ENCODE assay signal across 1 cellular context in the genomic region with DNA sequence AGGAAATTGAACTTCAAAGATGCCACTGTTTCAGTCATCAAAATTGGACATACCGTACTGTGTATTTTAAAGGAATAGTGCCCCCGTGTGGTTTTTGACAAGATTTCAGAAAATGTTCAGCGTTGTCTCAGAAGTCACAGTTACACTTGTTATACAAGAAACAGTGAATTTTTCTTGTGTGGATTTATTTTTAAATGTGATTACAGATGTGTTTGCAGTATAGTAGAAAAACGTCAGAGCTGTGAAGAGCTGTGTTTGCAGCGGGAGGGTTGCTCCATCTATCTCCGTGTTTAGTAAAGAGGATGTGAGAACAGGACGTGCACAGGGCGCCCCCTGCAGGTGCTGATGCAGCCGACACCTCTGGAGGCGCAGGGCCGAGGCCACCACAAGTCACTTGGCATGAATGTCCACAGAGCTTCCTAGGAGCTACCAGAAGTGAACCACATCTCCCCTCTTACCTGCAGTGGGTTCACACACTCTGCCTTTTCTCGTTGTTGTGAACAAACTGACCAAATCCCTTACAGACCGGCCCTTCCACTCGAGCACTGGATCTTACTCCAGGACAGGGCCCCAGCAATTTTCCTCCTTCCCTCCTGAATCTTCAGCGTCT.
TF ChIP-seq lines count a peak whose summit lies in the region.

No MANE protein-coding gene starts in this region.

TF ChIP-seq in HepG2, 621 proteins besides CTCF, POLR2A, EP300 and RAD21 (continued from another document and continues in another):
- TF ChIP-seq, protein P1, sequence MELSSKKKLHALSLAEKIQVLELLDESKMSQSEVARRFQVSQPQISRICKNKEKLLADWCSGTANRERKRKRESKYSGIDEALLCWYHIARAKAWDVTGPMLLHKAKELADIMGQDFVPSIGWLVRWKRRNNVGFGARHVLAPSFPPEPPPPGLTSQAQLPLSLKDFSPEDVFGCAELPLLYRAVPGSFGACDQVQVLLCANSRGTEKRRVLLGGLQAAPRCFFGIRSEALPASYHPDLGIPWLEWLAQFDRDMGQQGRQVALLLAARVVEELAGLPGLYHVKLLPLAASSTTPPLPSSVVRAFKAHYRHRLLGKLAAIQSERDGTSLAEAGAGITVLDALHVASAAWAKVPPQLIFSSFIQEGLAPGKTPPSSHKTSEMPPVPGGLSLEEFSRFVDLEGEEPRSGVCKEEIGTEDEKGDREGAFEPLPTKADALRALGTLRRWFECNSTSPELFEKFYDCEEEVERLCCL (CRISPR knock-in tag; IDR thresholded peaks at IDR 0.05; ENCODE audit: borderline replicate concordance) = no peak
- no peak for TF ChIP-seq TEAD2 (CRISPR knock-in tag; IDR thresholded peaks at IDR 0.05)
- no peak for TF ChIP-seq ZNF20 (CRISPR knock-in tag; IDR thresholded peaks at IDR 0.05)
- peak; percentile 74; the same call in 1 of the 2 replicates for TF ChIP-seq MIER2 (CRISPR knock-in tag; IDR thresholded peaks at IDR 0.05)
- TF ChIP-seq ZNF350 (CRISPR knock-in tag; IDR thresholded peaks at IDR 0.05; ENCODE audit: borderline replicate concordance, low read depth) = no peak
- TF ChIP-seq, protein P2, sequence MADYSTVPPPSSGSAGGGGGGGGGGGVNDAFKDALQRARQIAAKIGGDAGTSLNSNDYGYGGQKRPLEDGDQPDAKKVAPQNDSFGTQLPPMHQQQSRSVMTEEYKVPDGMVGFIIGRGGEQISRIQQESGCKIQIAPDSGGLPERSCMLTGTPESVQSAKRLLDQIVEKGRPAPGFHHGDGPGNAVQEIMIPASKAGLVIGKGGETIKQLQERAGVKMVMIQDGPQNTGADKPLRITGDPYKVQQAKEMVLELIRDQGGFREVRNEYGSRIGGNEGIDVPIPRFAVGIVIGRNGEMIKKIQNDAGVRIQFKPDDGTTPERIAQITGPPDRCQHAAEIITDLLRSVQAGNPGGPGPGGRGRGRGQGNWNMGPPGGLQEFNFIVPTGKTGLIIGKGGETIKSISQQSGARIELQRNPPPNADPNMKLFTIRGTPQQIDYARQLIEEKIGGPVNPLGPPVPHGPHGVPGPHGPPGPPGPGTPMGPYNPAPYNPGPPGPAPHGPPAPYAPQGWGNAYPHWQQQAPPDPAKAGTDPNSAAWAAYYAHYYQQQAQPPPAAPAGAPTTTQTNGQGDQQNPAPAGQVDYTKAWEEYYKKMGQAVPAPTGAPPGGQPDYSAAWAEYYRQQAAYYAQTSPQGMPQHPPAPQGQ (CRISPR knock-in tag; IDR thresholded peaks at IDR 0.05; ENCODE audit: borderline replicate concordance) = no peak
- TF ChIP-seq NR2F1 (CRISPR knock-in tag; IDR thresholded peaks at IDR 0.05) = no peak; a peak in 1 of 4 replicates
- TF ChIP-seq KDM6A (CRISPR knock-in tag; IDR thresholded peaks at IDR 0.05; ENCODE audit: low read depth) = no peak
- peak; percentile 52 for TF ChIP-seq GABPB1 (CRISPR knock-in tag; IDR thresholded peaks at IDR 0.05)
- 0 out of 2 replicates have a peak, but pooled peaks have one; percentile 63 for TF ChIP-seq RFXANK (CRISPR knock-in tag; IDR thresholded peaks at IDR 0.05)
- TF ChIP-seq ERF (CRISPR knock-in tag; IDR thresholded peaks at IDR 0.05) = no peak
- no peak for TF ChIP-seq ZFP82 (CRISPR knock-in tag; IDR thresholded peaks at IDR 0.05; ENCODE audit: borderline replicate concordance)
- TF ChIP-seq, protein P3, sequence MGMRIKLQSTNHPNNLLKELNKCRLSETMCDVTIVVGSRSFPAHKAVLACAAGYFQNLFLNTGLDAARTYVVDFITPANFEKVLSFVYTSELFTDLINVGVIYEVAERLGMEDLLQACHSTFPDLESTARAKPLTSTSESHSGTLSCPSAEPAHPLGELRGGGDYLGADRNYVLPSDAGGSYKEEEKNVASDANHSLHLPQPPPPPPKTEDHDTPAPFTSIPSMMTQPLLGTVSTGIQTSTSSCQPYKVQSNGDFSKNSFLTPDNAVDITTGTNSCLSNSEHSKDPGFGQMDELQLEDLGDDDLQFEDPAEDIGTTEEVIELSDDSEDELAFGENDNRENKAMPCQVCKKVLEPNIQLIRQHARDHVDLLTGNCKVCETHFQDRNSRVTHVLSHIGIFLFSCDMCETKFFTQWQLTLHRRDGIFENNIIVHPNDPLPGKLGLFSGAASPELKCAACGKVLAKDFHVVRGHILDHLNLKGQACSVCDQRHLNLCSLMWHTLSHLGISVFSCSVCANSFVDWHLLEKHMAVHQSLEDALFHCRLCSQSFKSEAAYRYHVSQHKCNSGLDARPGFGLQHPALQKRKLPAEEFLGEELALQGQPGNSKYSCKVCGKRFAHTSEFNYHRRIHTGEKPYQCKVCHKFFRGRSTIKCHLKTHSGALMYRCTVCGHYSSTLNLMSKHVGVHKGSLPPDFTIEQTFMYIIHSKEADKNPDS (CRISPR knock-in tag; IDR thresholded peaks at IDR 0.05) = no peak
- TF ChIP-seq ZNF772 (CRISPR knock-in tag; IDR thresholded peaks at IDR 0.05) = no peak
- TF ChIP-seq, protein P4, sequence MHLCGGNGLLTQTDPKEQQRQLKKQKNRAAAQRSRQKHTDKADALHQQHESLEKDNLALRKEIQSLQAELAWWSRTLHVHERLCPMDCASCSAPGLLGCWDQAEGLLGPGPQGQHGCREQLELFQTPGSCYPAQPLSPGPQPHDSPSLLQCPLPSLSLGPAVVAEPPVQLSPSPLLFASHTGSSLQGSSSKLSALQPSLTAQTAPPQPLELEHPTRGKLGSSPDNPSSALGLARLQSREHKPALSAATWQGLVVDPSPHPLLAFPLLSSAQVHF (CRISPR knock-in tag; IDR thresholded peaks at IDR 0.05) = no peak
- no peak for TF ChIP-seq GATA4 (IDR thresholded peaks at IDR 0.05; ENCODE audit: borderline replicate concordance, low read depth)
- TF ChIP-seq, protein P5, sequence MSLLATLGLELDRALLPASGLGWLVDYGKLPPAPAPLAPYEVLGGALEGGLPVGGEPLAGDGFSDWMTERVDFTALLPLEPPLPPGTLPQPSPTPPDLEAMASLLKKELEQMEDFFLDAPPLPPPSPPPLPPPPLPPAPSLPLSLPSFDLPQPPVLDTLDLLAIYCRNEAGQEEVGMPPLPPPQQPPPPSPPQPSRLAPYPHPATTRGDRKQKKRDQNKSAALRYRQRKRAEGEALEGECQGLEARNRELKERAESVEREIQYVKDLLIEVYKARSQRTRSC (CRISPR knock-in tag; IDR thresholded peaks at IDR 0.05; ENCODE audit: low read depth) = no peak
- TF ChIP-seq NCOA1 (CRISPR knock-in tag; IDR thresholded peaks at IDR 0.05) = no peak
- TF ChIP-seq MTA1 (CRISPR knock-in tag; IDR thresholded peaks at IDR 0.05; ENCODE audit: borderline replicate concordance) = no peak
- no peak for TF ChIP-seq DR1 (CRISPR knock-in tag; IDR thresholded peaks at IDR 0.05)
- peak; percentile 56 for TF ChIP-seq ASH2L (IDR thresholded peaks at IDR 0.05; ENCODE audit: insufficient read length, low read depth, low read length)
- no peak for TF ChIP-seq ATF1 (CRISPR knock-in tag; IDR thresholded peaks at IDR 0.05)
- TF ChIP-seq, protein P6, sequence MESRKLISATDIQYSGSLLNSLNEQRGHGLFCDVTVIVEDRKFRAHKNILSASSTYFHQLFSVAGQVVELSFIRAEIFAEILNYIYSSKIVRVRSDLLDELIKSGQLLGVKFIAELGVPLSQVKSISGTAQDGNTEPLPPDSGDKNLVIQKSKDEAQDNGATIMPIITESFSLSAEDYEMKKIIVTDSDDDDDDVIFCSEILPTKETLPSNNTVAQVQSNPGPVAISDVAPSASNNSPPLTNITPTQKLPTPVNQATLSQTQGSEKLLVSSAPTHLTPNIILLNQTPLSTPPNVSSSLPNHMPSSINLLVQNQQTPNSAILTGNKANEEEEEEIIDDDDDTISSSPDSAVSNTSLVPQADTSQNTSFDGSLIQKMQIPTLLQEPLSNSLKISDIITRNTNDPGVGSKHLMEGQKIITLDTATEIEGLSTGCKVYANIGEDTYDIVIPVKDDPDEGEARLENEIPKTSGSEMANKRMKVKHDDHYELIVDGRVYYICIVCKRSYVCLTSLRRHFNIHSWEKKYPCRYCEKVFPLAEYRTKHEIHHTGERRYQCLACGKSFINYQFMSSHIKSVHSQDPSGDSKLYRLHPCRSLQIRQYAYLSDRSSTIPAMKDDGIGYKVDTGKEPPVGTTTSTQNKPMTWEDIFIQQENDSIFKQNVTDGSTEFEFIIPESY (CRISPR knock-in tag; IDR thresholded peaks at IDR 0.05) = no peak
- TF ChIP-seq ZMYM4 (CRISPR knock-in tag; IDR thresholded peaks at IDR 0.05) = no peak; the same call in 1 of the 2 replicates
- no peak for TF ChIP-seq MEF2D (CRISPR knock-in tag; IDR thresholded peaks at IDR 0.05)
- TF ChIP-seq MED13 (CRISPR knock-in tag; IDR thresholded peaks at IDR 0.05) = no peak
- TF ChIP-seq, protein P7, sequence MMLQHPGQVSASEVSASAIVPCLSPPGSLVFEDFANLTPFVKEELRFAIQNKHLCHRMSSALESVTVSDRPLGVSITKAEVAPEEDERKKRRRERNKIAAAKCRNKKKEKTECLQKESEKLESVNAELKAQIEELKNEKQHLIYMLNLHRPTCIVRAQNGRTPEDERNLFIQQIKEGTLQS (CRISPR knock-in tag; IDR thresholded peaks at IDR 0.05) = no peak
- TF ChIP-seq, protein P8, sequence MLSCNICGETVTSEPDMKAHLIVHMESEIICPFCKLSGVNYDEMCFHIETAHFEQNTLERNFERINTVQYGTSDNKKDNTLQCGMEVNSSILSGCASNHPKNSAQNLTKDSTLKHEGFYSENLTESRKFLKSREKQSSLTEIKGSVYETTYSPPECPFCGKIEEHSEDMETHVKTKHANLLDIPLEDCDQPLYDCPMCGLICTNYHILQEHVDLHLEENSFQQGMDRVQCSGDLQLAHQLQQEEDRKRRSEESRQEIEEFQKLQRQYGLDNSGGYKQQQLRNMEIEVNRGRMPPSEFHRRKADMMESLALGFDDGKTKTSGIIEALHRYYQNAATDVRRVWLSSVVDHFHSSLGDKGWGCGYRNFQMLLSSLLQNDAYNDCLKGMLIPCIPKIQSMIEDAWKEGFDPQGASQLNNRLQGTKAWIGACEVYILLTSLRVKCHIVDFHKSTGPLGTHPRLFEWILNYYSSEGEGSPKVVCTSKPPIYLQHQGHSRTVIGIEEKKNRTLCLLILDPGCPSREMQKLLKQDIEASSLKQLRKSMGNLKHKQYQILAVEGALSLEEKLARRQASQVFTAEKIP (CRISPR knock-in tag; IDR thresholded peaks at IDR 0.05; ENCODE audit: borderline replicate concordance) = no peak
- TF ChIP-seq, protein P9, sequence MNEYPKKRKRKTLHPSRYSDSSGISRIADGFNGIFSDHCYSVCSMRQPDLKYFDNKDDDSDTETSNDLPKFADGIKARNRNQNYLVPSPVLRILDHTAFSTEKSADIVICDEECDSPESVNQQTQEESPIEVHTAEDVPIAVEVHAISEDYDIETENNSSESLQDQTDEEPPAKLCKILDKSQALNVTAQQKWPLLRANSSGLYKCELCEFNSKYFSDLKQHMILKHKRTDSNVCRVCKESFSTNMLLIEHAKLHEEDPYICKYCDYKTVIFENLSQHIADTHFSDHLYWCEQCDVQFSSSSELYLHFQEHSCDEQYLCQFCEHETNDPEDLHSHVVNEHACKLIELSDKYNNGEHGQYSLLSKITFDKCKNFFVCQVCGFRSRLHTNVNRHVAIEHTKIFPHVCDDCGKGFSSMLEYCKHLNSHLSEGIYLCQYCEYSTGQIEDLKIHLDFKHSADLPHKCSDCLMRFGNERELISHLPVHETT (CRISPR knock-in tag; conservative IDR thresholded peaks at IDR 0.05) = no peak
- TF ChIP-seq ZBTB3 (CRISPR knock-in tag; IDR thresholded peaks at IDR 0.05; ENCODE audit: borderline replicate concordance, low read depth) = no peak
- TF ChIP-seq, protein P10, sequence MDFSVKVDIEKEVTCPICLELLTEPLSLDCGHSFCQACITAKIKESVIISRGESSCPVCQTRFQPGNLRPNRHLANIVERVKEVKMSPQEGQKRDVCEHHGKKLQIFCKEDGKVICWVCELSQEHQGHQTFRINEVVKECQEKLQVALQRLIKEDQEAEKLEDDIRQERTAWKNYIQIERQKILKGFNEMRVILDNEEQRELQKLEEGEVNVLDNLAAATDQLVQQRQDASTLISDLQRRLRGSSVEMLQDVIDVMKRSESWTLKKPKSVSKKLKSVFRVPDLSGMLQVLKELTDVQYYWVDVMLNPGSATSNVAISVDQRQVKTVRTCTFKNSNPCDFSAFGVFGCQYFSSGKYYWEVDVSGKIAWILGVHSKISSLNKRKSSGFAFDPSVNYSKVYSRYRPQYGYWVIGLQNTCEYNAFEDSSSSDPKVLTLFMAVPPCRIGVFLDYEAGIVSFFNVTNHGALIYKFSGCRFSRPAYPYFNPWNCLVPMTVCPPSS (IDR thresholded peaks at IDR 0.05) = no peak
- TF ChIP-seq ZNF788 (CRISPR knock-in tag; IDR thresholded peaks at IDR 0.05; ENCODE audit: borderline replicate concordance) = no peak
- TF ChIP-seq DMAP1 (CRISPR knock-in tag; IDR thresholded peaks at IDR 0.05) = no peak
- peak; percentile 76; the same call in 1 of the 2 replicates for TF ChIP-seq ARNT2 (CRISPR knock-in tag; IDR thresholded peaks at IDR 0.05; ENCODE audit: low read depth)
- TF ChIP-seq ZNF383 (CRISPR knock-in tag; IDR thresholded peaks at IDR 0.05; ENCODE audit: borderline replicate concordance) = no peak
- no peak for TF ChIP-seq MAFG (CRISPR knock-in tag; IDR thresholded peaks at IDR 0.05)
- no peak for TF ChIP-seq SOX13 (IDR thresholded peaks at IDR 0.05)
- 0 out of 4 replicates have a peak, but pooled peaks of 1 of the 2 experiments have one; percentile 35 for TF ChIP-seq SOX13 (CRISPR knock-in tag; conservative IDR thresholded peaks at IDR 0.05 in 1 of 2, IDR thresholded peaks at IDR 0.05 in 1 of 2)
- no peak for TF ChIP-seq ARHGAP35 (CRISPR knock-in tag; IDR thresholded peaks at IDR 0.05; ENCODE audit: borderline replicate concordance)
- TF ChIP-seq, protein P11, sequence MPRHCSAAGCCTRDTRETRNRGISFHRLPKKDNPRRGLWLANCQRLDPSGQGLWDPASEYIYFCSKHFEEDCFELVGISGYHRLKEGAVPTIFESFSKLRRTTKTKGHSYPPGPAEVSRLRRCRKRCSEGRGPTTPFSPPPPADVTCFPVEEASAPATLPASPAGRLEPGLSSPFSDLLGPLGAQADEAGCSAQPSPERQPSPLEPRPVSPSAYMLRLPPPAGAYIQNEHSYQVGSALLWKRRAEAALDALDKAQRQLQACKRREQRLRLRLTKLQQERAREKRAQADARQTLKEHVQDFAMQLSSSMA (CRISPR knock-in tag; IDR thresholded peaks at IDR 0.05) = no peak
- peak; percentile 87 for TF ChIP-seq ZNF598 (CRISPR knock-in tag; IDR thresholded peaks at IDR 0.05; ENCODE audit: borderline replicate concordance)
- TF ChIP-seq ZNF33B (CRISPR knock-in tag; IDR thresholded peaks at IDR 0.05) = no peak
